ENCODE assay signal across 9 cellular contexts in genomic region chr22:20243545-20244249, GRCh38. TPM values are rescaled to one million over a fixed set of nuclear protein-coding genes. Genes with fewer than 3 reads are reported as not detected.
A peak's percentile ranks its signal among the peaks of the same experiment; 100 is the strongest.
DNase-seq lines count a peak whose midpoint lies in the region; ATAC-seq and TF ChIP-seq lines count a peak whose summit lies in the region.
"Had no signal": no experiment of that assay in that cellular context is flagged by ENCODE, and none has a peak within 500 bp of the region (broad histone marks: within the 10 kb centered on the region; RNA-seq: fewer than 3 reads in every experiment).

No MANE protein-coding gene starts in this region.

- in situ Hi-C loops in G401 (cut with HindIII; ENCODE audit: low sequenced_read_pairs) = no loop called here

- DNase-seq in G401 (ENCODE audit: low spot score) = peak; percentile 93
- DNase-seq in NCI-H146 (lab: John Stamatoyannopoulos, UW) = peak; percentile 91
- DNase-seq in iPS-NIHi11 (ENCODE audit: low spot score) = peak; percentile 77
- peak; percentile 37 to 43 for DNase-seq in stimulated activated CD4-positive, alpha-beta T cell treated with anti-CD3 and anti-CD28 coated beads, Interleukin-4, amount 100 ng/mL, for 4 hours
- DNase-seq in GM19240 (ENCODE audit: insufficient read length, low spot score) = no peak
- DNase-seq: activated B cell treated with CpG ODN at 0.5 μM for 24 hours had no signal

- no peaks in the 10 kb centered on the region for H3K36me3 Mint-ChIP-seq in T-helper 1 cell treated with Interleukin-12 subunit alpha and Interleukin-12 subunit beta and Interleukin-4 antibody, amounts not matched to agents 30 μg/mL and 1 μg/mL, for 36 hours (ENCODE audit: low read depth)
- no peaks in the 10 kb centered on the region for H3K36me3 Mint-ChIP-seq in brain

- TF ChIP-seq CTCF in brain (conservative IDR thresholded peaks at IDR 0.05) = no peak

- ATAC-seq in GM21786 (IDR thresholded peaks at IDR 0.05; ENCODE audit: unreplicated experiment) = no peak

- H3K4me1 Mint-ChIP-seq in T-helper 1 cell treated with Interleukin-12 subunit alpha and Interleukin-12 subunit beta and Interleukin-4 antibody, amounts not matched to agents 30 μg/mL and 1 μg/mL, for 36 hours (ENCODE audit: low read depth) = peaks cover 23% of the 10 kb centered on the region
- peaks cover 96% of the 10 kb centered on the region for H3K4me1 Mint-ChIP-seq in brain

- H3K27ac Mint-ChIP-seq in T-helper 1 cell treated with Interleukin-12 subunit alpha and Interleukin-12 subunit beta and Interleukin-4 antibody, amounts not matched to agents 30 μg/mL and 1 μg/mL, for 36 hours = peak overlapping the region; percentile 87
- H3K27ac Mint-ChIP-seq in brain = peak overlapping the region; percentile 62 to 96 (median 95)
- H3K27ac Mint-ChIP-seq: activated B cell treated with CpG ODN at 0.5 μM for 24 hours had no signal

- H3K4me3 Mint-ChIP-seq in T-helper 1 cell treated with Interleukin-12 subunit alpha and Interleukin-12 subunit beta and Interleukin-4 antibody, amounts not matched to agents 30 μg/mL and 1 μg/mL, for 36 hours = peak overlapping the region; percentile 73
- H3K4me3 Mint-ChIP-seq in brain = peak overlapping the region in 4 of 5 experiments; percentile 16 to 50 (median 47)

- H3K9me3 Mint-ChIP-seq in T-helper 1 cell treated with Interleukin-12 subunit alpha and Interleukin-12 subunit beta and Interleukin-4 antibody, amounts not matched to agents 30 μg/mL and 1 μg/mL, for 36 hours = no peaks in the 10 kb centered on the region
- H3K9me3 Mint-ChIP-seq in brain = peaks cover 0 to 3% (median 0%) of the 10 kb centered on the region in 5 experiments
- H3K9me3 Mint-ChIP-seq: activated B cell treated with CpG ODN at 0.5 μM for 24 hours had no signal

- H3K27me3 Mint-ChIP-seq in T-helper 1 cell treated with Interleukin-12 subunit alpha and Interleukin-12 subunit beta and Interleukin-4 antibody, amounts not matched to agents 30 μg/mL and 1 μg/mL, for 36 hours (ENCODE audit: low read depth) = no peaks in the 10 kb centered on the region
- peaks cover 2% of the 10 kb centered on the region for H3K27me3 Mint-ChIP-seq in brain
- H3K27me3 Mint-ChIP-seq: activated B cell treated with CpG ODN at 0.5 μM for 24 hours had no signal

RNA-seq across cellular contexts. Expression of gene RTN4R, which starts 24.4 kb away (rescaled TPM):
- total RNA-seq in G401 (2014; rRNA removed; shearing (Covaris generic)) = 39.2 and 50.4 TPM in 2 replicates
- polyA plus RNA-seq in brain (ENCODE audit: insufficient read depth, low read depth, low replicate concordance) = 21.3 TPM
- total RNA-seq: activated B cell treated with CpG ODN at 0.5 μM for 24 hours had no signal
